ENCODE assay signal across 17 cellular contexts in genomic region chr22:40729284-40729683, GRCh38. TPM values are rescaled to one million over a fixed set of nuclear protein-coding genes. Genes with fewer than 3 reads are reported as not detected.
A peak's percentile ranks its signal among the peaks of the same experiment; 100 is the strongest.
DNase-seq lines count a peak whose midpoint lies in the region; ATAC-seq and TF ChIP-seq lines count a peak whose summit lies in the region.
"Had no signal": no experiment of that assay in that cellular context is flagged by ENCODE, and none has a peak within 500 bp of the region (broad histone marks: within the 10 kb centered on the region; RNA-seq: fewer than 3 reads in every experiment).

No MANE protein-coding gene starts in this region.

- ATAC-seq in activated CD8-positive, alpha-beta T cell treated with anti-CD3 and anti-CD28 coated beads for 36 hours = no peak
- ATAC-seq in GM21423 (IDR thresholded peaks at IDR 0.05; ENCODE audit: unreplicated experiment) = no peak
- ATAC-seq: natural killer cell treated with Interleukin-12 subunit alpha and Interleukin-12 subunit beta and Interleukin-15 and Interleukin-18, amount 100 ng/mL, for 72 hours had no signal

- DNase-seq in CD8-positive, alpha-beta memory T cell = no peak
- DNase-seq in activated CD8-positive, alpha-beta T cell treated with anti-CD3 and anti-CD28 coated beads for 36 hours = no peak
- DNase-seq in mesenchymal stem cell (no peak), DMS153 treated with DMSO at 0.1 percent for 48 hours (lab: John Stamatoyannopoulos, UW; ENCODE audit: unreplicated experiment) (no peak), iPS-NIHi7 (ENCODE audit: extremely low spot score) (no peak), NCI-H1105 treated with DMSO at 0.1 percent for 48 hours (lab: John Stamatoyannopoulos, UW) (no peak)
- DNase-seq: dorsolateral prefrontal cortex, MG63, NCI-H345, RPMI8226, sigmoid colon had no signal

- peaks cover 0 to 4% (median 0%) of the 10 kb centered on the region in 3 donors for H3K36me3 Mint-ChIP-seq in CD8-positive, alpha-beta memory T cell
- peaks cover 4% of the 10 kb centered on the region for H3K36me3 Mint-ChIP-seq in activated CD8-positive, alpha-beta T cell treated with anti-CD3 and anti-CD28 coated beads for 36 hours (ENCODE audit: low read depth)
- H3K36me3 Mint-ChIP-seq: natural killer cell treated with Interleukin-12 subunit alpha and Interleukin-12 subunit beta and Interleukin-15 and Interleukin-18, amount 100 ng/mL, for 72 hours had no signal

- intact Hi-C loops in activated CD8-positive, alpha-beta T cell treated with anti-CD3 and anti-CD28 coated beads for 36 hours (cut with micrococcal nuclease) = no loop called here

- no peak overlapping the region for H3K4me3 ChIP-seq in BLaER1 treated with 17β-estradiol and CSF1 and Interleukin-3, amounts not matched to agents 10 nM and 100 nM
- no peak overlapping the region for H3K4me3 ChIP-seq in CD8-positive, alpha-beta memory T cell (ENCODE audit: low read length)
- H3K4me3 ChIP-seq in mesenchymal stem cell (ENCODE audit: insufficient read depth in 1 of 2, low read depth in 1 of 2, low read length in 2 of 2) = no peak overlapping the region
- H3K4me3 ChIP-seq: dorsolateral prefrontal cortex, MG63, sigmoid colon, transverse colon had no signal

- peak overlapping the region; percentile 45 to 81 (median 66); a peak in 21 of 22 replicates for H3K4me2 ChIP-seq in BLaER1 treated with 17β-estradiol and CSF1 and Interleukin-3, amounts not matched to agents 10 nM and 100 nM
- no peak overlapping the region for H3K4me2 ChIP-seq in mesenchymal stem cell (ENCODE audit: low read length, poor library complexity, severe bottlenecking)

- peaks cover 0 to 3% (median 2%) of the 10 kb centered on the region in 5 donors for H3K9me3 Mint-ChIP-seq in CD8-positive, alpha-beta memory T cell
- H3K9me3 Mint-ChIP-seq in activated CD8-positive, alpha-beta T cell treated with anti-CD3 and anti-CD28 coated beads for 36 hours = peaks cover 5% of the 10 kb centered on the region
- H3K9me3 Mint-ChIP-seq: natural killer cell treated with Interleukin-12 subunit alpha and Interleukin-12 subunit beta and Interleukin-15 and Interleukin-18, amount 100 ng/mL, for 72 hours had no signal

- no peak overlapping the region for H2AK5ac ChIP-seq in mesenchymal stem cell (ENCODE audit: low read length, severe bottlenecking)

- H3K27ac ChIP-seq in BLaER1 treated with 17β-estradiol and CSF1 and Interleukin-3, amounts not matched to agents 10 nM and 100 nM = peak overlapping the region in 6 of 11 experiments; percentile 23 to 64 (median 52); a peak in 10 of 22 replicates
- no peak overlapping the region for H3K27ac ChIP-seq in CD8-positive, alpha-beta memory T cell (ENCODE audit: low read depth, low read length)
- H3K27ac ChIP-seq in mesenchymal stem cell (ENCODE audit: low read length, poor library complexity, severe bottlenecking) = no peak overlapping the region
- H3K27ac ChIP-seq: dorsolateral prefrontal cortex, parathyroid adenoma, transverse colon had no signal

- peak overlapping the region in 1 of 2 experiments; percentile 80 for H2BK12ac ChIP-seq in mesenchymal stem cell (ENCODE audit: low read length in 2 of 2)

- peaks cover 40 to 77% (median 70%) of the 10 kb centered on the region in 10 experiments for H3K4me1 ChIP-seq in BLaER1 treated with 17β-estradiol and CSF1 and Interleukin-3, amounts not matched to agents 10 nM and 100 nM
- peaks cover 68% of the 10 kb centered on the region for H3K4me1 ChIP-seq in CD8-positive, alpha-beta memory T cell (ENCODE audit: insufficient read depth, low read length)
- H3K4me1 ChIP-seq in mesenchymal stem cell (ENCODE audit: control insufficient read depth, insufficient read depth, low read depth, low read length) = peaks cover 6% of the 10 kb centered on the region
- H3K4me1 ChIP-seq: parathyroid adenoma had no signal

- H3K27me3 ChIP-seq in BLaER1 treated with 17β-estradiol and CSF1 and Interleukin-3, amounts not matched to agents 10 nM and 100 nM = no peaks in the 10 kb centered on the region
- no peaks in the 10 kb centered on the region for H3K27me3 ChIP-seq in CD8-positive, alpha-beta memory T cell (ENCODE audit: insufficient read depth, low read length, poor library complexity, severe bottlenecking)
- H3K27me3 ChIP-seq in mesenchymal stem cell (ENCODE audit: control insufficient read depth in 1 of 2, insufficient read depth in 1 of 2, low read length in 2 of 2) = no peaks in the 10 kb centered on the region
- H3K27me3 ChIP-seq: dorsolateral prefrontal cortex, MG63, sigmoid colon, transverse colon had no signal

- peak overlapping the region in 1 of 2 experiments; percentile 49 for H3K14ac ChIP-seq in mesenchymal stem cell (ENCODE audit: low read length in 2 of 2)

- H4K91ac ChIP-seq in mesenchymal stem cell (ENCODE audit: low read length) = no peak overlapping the region

- H4K8ac ChIP-seq in mesenchymal stem cell (ENCODE audit: low read length) = no peak overlapping the region

- no peak overlapping the region for H2BK5ac ChIP-seq in mesenchymal stem cell (ENCODE audit: low read depth, low read length, poor library complexity, severe bottlenecking)

- H3K4ac ChIP-seq in mesenchymal stem cell (ENCODE audit: low read depth in 1 of 2, low read length in 2 of 2) = no peak overlapping the region

- TF ChIP-seq CTCF in activated CD8-positive, alpha-beta T cell treated with anti-CD3 and anti-CD28 coated beads for 36 hours (IDR thresholded peaks at IDR 0.05) = no peak

- H4K20me1 ChIP-seq in BLaER1 treated with 17β-estradiol and CSF1 and Interleukin-3, amounts not matched to agents 10 nM and 100 nM = no peaks in the 10 kb centered on the region; a peak in 1 of 22 replicates

- no peak overlapping the region for H2BK15ac ChIP-seq in mesenchymal stem cell (ENCODE audit: low read depth, poor library complexity, severe bottlenecking)

- peak overlapping the region in 1 of 7 donors; percentile 89 for H3K4me3 Mint-ChIP-seq in CD8-positive, alpha-beta memory T cell
- no peak overlapping the region for H3K4me3 Mint-ChIP-seq in activated CD8-positive, alpha-beta T cell treated with anti-CD3 and anti-CD28 coated beads for 36 hours
- H3K4me3 Mint-ChIP-seq: natural killer cell treated with Interleukin-12 subunit alpha and Interleukin-12 subunit beta and Interleukin-15 and Interleukin-18, amount 100 ng/mL, for 72 hours had no signal

- WGBS in mesenchymal stem cell = 97% methylated on average over 6 of the region's 6 CpGs

- H3K4me1 Mint-ChIP-seq in CD8-positive, alpha-beta memory T cell = peaks cover 34 to 55% (median 50%) of the 10 kb centered on the region in 3 donors
- H3K4me1 Mint-ChIP-seq in activated CD8-positive, alpha-beta T cell treated with anti-CD3 and anti-CD28 coated beads for 36 hours (ENCODE audit: low read depth) = peaks cover 46% of the 10 kb centered on the region

- POLR2A ChIA-PET in CD8-positive, alpha-beta memory T cell (lab: Charles Lee) = interaction anchor here (0.7 to 1.2 kb wide), 3 partner anchors 17 to 46 kb away, joined by 3 to 4 read pairs (median 4); no protein-coding TSS in a partner anchor
- POLR2A ChIA-PET in activated CD8-positive, alpha-beta T cell treated with anti-CD3 and anti-CD28 coated beads for 36 hours (lab: Charles Lee) = interaction anchor here (1.4 to 1.7 kb wide), 3 partner anchors 46 to 89 kb away, joined by 3 to 5 read pairs (median 4); no protein-coding TSS in a partner anchor

- CTCF ChIA-PET in CD8-positive, alpha-beta memory T cell (lab: Charles Lee) = interaction anchor here (1.2 to 3.8 kb wide), 5 partner anchors 9 to 46 kb away, joined by 3 to 18 read pairs (median 5); no protein-coding TSS in a partner anchor
- CTCF ChIA-PET in activated CD8-positive, alpha-beta T cell treated with anti-CD3 and anti-CD28 coated beads for 36 hours (lab: Charles Lee) = interaction anchor here (1.0 kb wide), 1 partner anchor 76 kb away, joined by 3 read pairs; no protein-coding TSS in a partner anchor

- peak overlapping the region; percentile 54 for H2BK120ac ChIP-seq in mesenchymal stem cell (ENCODE audit: low read depth, low read length)

- H3K79me1 ChIP-seq in mesenchymal stem cell (replicated peaks; ENCODE audit: low read length, poor library complexity, severe bottlenecking) = no peaks in the 10 kb centered on the region

- H3K9ac ChIP-seq in BLaER1 treated with 17β-estradiol and CSF1 and Interleukin-3, amounts not matched to agents 10 nM and 100 nM = peak overlapping the region in 1 of 11 experiments; percentile 58; a peak in 3 of 22 replicates
- H3K9ac ChIP-seq in mesenchymal stem cell (ENCODE audit: low read length) = no peak overlapping the region
- H3K9ac ChIP-seq: parathyroid adenoma had no signal

- H3K18ac ChIP-seq in mesenchymal stem cell (ENCODE audit: low read depth in 1 of 2, low read length in 2 of 2) = peak overlapping the region; percentile 1 to 77

- no peaks in the 10 kb centered on the region for H3K36me3 ChIP-seq in BLaER1 treated with 17β-estradiol and CSF1 and Interleukin-3, amounts not matched to agents 10 nM and 100 nM
- H3K36me3 ChIP-seq in CD8-positive, alpha-beta memory T cell (ENCODE audit: insufficient read depth, low read length) = no peaks in the 10 kb centered on the region
- H3K36me3 ChIP-seq in mesenchymal stem cell (ENCODE audit: control insufficient read depth in 1 of 2, insufficient read depth in 2 of 2, low read depth in 1 of 2, low read length in 2 of 2) = no peaks in the 10 kb centered on the region
- H3K36me3 ChIP-seq: MG63, sigmoid colon, transverse colon had no signal

- H2AFZ ChIP-seq in mesenchymal stem cell (ENCODE audit: low read depth, low read length) = no peak overlapping the region
- H2AFZ ChIP-seq: parathyroid adenoma had no signal

- H3K27me3 Mint-ChIP-seq in CD8-positive, alpha-beta memory T cell = no peaks in the 10 kb centered on the region
- no peaks in the 10 kb centered on the region for H3K27me3 Mint-ChIP-seq in activated CD8-positive, alpha-beta T cell treated with anti-CD3 and anti-CD28 coated beads for 36 hours

- H3K23ac ChIP-seq in mesenchymal stem cell (ENCODE audit: low read length in 2 of 2) = no peak overlapping the region

- peak overlapping the region in 7 of 8 donors; percentile 34 to 98 (median 86) for H3K27ac Mint-ChIP-seq in CD8-positive, alpha-beta memory T cell
- peak overlapping the region; percentile 87 for H3K27ac Mint-ChIP-seq in activated CD8-positive, alpha-beta T cell treated with anti-CD3 and anti-CD28 coated beads for 36 hours

- H3K9me3 ChIP-seq in BLaER1 treated with 17β-estradiol and CSF1 and Interleukin-3, amounts not matched to agents 10 nM and 100 nM (replicated peaks in 1 of 11) = no peaks in the 10 kb centered on the region
- no peaks in the 10 kb centered on the region for H3K9me3 ChIP-seq in CD8-positive, alpha-beta memory T cell (ENCODE audit: low read length)
- H3K9me3 ChIP-seq in mesenchymal stem cell (ENCODE audit: control insufficient read depth, low read length) = no peaks in the 10 kb centered on the region
- H3K9me3 ChIP-seq: MG63, sigmoid colon, transverse colon had no signal

RNA-seq across cellular contexts. Expression of gene MCHR1, which starts 50.0 kb away (rescaled TPM):
- total RNA-seq in CD8-positive, alpha-beta memory T cell = not detected
- not detected for polyA plus RNA-seq in CD8-positive, alpha-beta memory T cell
- not detected for total RNA-seq in activated CD8-positive, alpha-beta T cell treated with anti-CD3 and anti-CD28 coated beads for 36 hours
- 0.76 TPM for polyA plus RNA-seq in mesenchymal stem cell (2013, experiment 1 of 2)
- polyA plus RNA-seq in mesenchymal stem cell (2013, experiment 2 of 2) = 0.48 TPM
- total RNA-seq: bronchial epithelial cell; natural killer cell treated with Interleukin-12 subunit alpha and Interleukin-12 subunit beta and Interleukin-15 and Interleukin-18, amount 100 ng/mL, for 72 hours had no signal

Comparison
In these comparisons a context has a peak if more than half of its experiments do, and no peak if none do; other contexts are left out.
1. H3K27ac ChIP-seq: peak in BLaER1 treated with 17β-estradiol and CSF1 and Interleukin-3, amounts not matched to agents 10 nM and 100 nM (6 of 11); none in CD8-positive, alpha-beta memory T cell (single experiment) and mesenchymal stem cell (single experiment).